Comparison of ENCODE assay signal across 18 cellular contexts in genomic region chr12:11564984-11565651, GRCh38.
"Had no signal": no experiment of that assay in that cellular context is flagged by ENCODE, and none has a peak within 500 bp of the region (broad histone marks: within the 10 kb centered on the region; RNA-seq: fewer than 3 reads in every experiment).

No MANE protein-coding gene starts in this region.

- H3K4me3 ChIP-seq: cardiac muscle cell, hepatocyte, mucosa of descending colon, thyroid gland had no signal

- H3K4me2 ChIP-seq: hepatocyte had no signal

- H3K4me3 Mint-ChIP-seq: activated CD4-positive, alpha-beta memory T cell treated with anti-CD3 and anti-CD28 coated beads for 36 hours; activated naive CD8-positive, alpha-beta T cell treated with anti-CD3 and anti-CD28 coated beads for 36 hours; activated T-helper 1 cell treated with anti-CD3 and anti-CD28 coated beads, Interleukin-12 subunit alpha, Interleukin-12 subunit beta, Interleukin-2, Interleukin-4 antibody, amounts not matched to agents 30 ng/mL and 10 ng/mL and 1 ng/mL, durations not matched to agents 14 hours and 24 hours and 36 hours; effector memory CD8-positive, alpha-beta T cell; naive B cell; neural crest cell; WTC11 had no signal

- H3K27me3 ChIP-seq: cardiac muscle cell, hepatocyte, thyroid gland had no signal

- H3K79me2 ChIP-seq: hepatocyte had no signal

- H2AFZ ChIP-seq: hepatocyte had no signal

- H3K9me3 ChIP-seq: mucosa of descending colon, thyroid gland had no signal

- H3K4me1 Mint-ChIP-seq: naive B cell, neural crest cell had no signal

- H3K9me3 Mint-ChIP-seq: activated CD4-positive, alpha-beta memory T cell treated with anti-CD3 and anti-CD28 coated beads for 36 hours; activated T-helper 1 cell treated with anti-CD3 and anti-CD28 coated beads, Interleukin-12 subunit alpha, Interleukin-12 subunit beta, Interleukin-2, Interleukin-4 antibody, amounts not matched to agents 30 ng/mL and 10 ng/mL and 1 ng/mL, durations not matched to agents 14 hours and 24 hours and 36 hours; effector memory CD8-positive, alpha-beta T cell; neural crest cell had no signal

- H3K36me3 Mint-ChIP-seq: activated CD4-positive, alpha-beta memory T cell treated with anti-CD3 and anti-CD28 coated beads for 36 hours; activated naive CD8-positive, alpha-beta T cell treated with anti-CD3 and anti-CD28 coated beads for 36 hours; naive B cell; WTC11 had no signal

- H3K27ac Mint-ChIP-seq: activated CD4-positive, alpha-beta memory T cell treated with anti-CD3 and anti-CD28 coated beads for 36 hours; activated naive CD8-positive, alpha-beta T cell treated with anti-CD3 and anti-CD28 coated beads for 36 hours; activated T-helper 1 cell treated with anti-CD3 and anti-CD28 coated beads, Interleukin-12 subunit alpha, Interleukin-12 subunit beta, Interleukin-2, Interleukin-4 antibody, amounts not matched to agents 30 ng/mL and 10 ng/mL and 1 ng/mL, durations not matched to agents 14 hours and 24 hours and 36 hours; effector memory CD8-positive, alpha-beta T cell; naive B cell; progenitor cell of endocrine pancreas; WTC11 had no signal

- DNase-seq: activated CD4-positive, alpha-beta memory T cell treated with anti-CD3 and anti-CD28 coated beads for 36 hours; activated CD4-positive, alpha-beta T cell treated with anti-CD3 and anti-CD28 coated beads for 4 hours; activated naive CD4-positive, alpha-beta T cell; activated naive CD8-positive, alpha-beta T cell treated with anti-CD3 and anti-CD28 coated beads for 36 hours; activated T-cell treated with anti-CD3 and anti-CD28 coated beads for 4 hours; amniotic stem cell; effector memory CD8-positive, alpha-beta T cell; mesenchymal stem cell; mucosa of descending colon; naive B cell; stimulated activated naive CD4-positive, alpha-beta T cell; thyroid gland had no signal

- H3K4me1 ChIP-seq: thyroid gland had no signal

- H3K27ac ChIP-seq: cardiac muscle cell, hepatocyte, thyroid gland had no signal

- H3K36me3 ChIP-seq: cardiac muscle cell, thyroid gland had no signal

- H3K27me3 Mint-ChIP-seq: activated CD4-positive, alpha-beta memory T cell treated with anti-CD3 and anti-CD28 coated beads for 36 hours; activated naive CD8-positive, alpha-beta T cell treated with anti-CD3 and anti-CD28 coated beads for 36 hours; effector memory CD8-positive, alpha-beta T cell; naive B cell; progenitor cell of endocrine pancreas had no signal

- ATAC-seq: effector memory CD8-positive, alpha-beta T cell; mucosa of descending colon; WTC11 had no signal
